1 cellular context compared by ENCODE assay signal in the genomic region with DNA sequence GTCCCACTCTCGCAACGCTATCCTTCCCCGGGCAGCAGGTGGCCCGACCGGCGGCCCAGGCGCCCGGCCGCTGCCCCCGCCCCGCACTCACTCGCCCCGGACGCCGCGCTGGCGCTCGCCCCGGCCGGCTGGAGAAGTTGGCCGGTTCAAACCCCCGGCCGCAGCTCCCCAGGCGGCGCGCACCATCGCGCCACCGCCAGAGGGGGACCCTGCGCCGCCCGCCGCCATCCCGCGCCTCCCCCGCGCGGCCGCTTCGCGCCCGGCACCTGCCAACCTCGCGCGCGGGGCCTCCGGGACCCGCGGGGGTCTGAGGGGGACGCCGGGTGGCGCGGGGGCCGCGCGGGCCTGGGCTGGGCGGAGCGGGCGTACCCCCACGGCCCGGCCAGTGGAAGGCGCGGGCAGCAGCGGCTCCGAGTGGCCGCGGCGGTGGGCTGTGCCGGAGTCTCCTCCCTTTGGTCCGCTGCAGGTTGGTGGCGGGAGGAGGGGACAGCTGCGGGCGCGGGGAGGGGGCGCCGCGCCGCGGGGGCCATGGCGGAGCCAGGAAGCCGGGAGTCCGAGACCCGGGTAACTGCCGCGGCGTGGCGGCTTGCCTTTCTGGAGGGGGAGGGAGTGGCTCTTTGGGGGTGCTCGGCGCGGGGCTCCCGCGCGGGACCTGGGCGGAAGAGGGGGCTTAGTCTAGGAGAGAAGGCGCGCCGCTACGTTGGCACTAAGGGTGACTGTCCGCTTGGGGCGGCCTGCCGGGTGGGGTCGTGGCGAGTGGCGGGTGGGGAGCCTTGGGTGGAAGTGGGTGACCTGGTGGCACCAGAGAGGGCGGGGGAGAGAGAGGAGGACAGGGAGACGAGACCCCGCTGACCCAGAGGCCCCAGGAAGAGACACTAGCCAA.
TF ChIP-seq lines count a peak whose summit lies in the region.

A gene (plus strand): TSS at position 434 of the 883 bp plus-strand sequence. CDS start 95 bp downstream, at position 529.
A gene (minus strand): TSS at position 139 of the 883 bp plus-strand sequence. CDS start 715 bp downstream, outside the sequence.

TF ChIP-seq in K562, 482 proteins besides CTCF, POLR2A, EP300 and RAD21 (continued from another document):
- TF ChIP-seq, protein P1, sequence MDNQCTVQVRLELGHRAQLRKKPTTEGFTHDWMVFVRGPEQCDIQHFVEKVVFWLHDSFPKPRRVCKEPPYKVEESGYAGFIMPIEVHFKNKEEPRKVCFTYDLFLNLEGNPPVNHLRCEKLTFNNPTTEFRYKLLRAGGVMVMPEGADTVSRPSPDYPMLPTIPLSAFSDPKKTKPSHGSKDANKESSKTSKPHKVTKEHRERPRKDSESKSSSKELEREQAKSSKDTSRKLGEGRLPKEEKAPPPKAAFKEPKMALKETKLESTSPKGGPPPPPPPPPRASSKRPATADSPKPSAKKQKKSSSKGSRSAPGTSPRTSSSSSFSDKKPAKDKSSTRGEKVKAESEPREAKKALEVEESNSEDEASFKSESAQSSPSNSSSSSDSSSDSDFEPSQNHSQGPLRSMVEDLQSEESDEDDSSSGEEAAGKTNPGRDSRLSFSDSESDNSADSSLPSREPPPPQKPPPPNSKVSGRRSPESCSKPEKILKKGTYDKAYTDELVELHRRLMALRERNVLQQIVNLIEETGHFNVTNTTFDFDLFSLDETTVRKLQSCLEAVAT (IDR thresholded peaks at IDR 0.05) = 0 out of 4 replicates have a peak, but pooled peaks of 1 of the 2 experiments have one; percentile 36
- TF ChIP-seq YY1 (IDR thresholded peaks at IDR 0.05; ENCODE audit: borderline replicate concordance in 1 of 3, control insufficient read depth in 1 of 3, extremely low read depth in 1 of 3, insufficient read depth in 3 of 3, insufficient read length in 1 of 3, insufficient replicate concordance in 2 of 3, low read depth in 1 of 3, low read length in 2 of 3) = peak in 1 of 3 experiments; percentile 55
- no peak for TF ChIP-seq ZNF584 (CRISPR knock-in tag; IDR thresholded peaks at IDR 0.05; ENCODE audit: low read depth)
- TF ChIP-seq RB1 (IDR thresholded peaks at IDR 0.05; ENCODE audit: low read depth) = peak; percentile 63
- peak in 1 of 2 experiments; percentile 55; a peak in 1 of 4 replicates for TF ChIP-seq HDAC1 (IDR thresholded peaks at IDR 0.05)
- TF ChIP-seq TCF7 (IDR thresholded peaks at IDR 0.05; ENCODE audit: borderline replicate concordance) = no peak
- peak; percentile 34 to 64; a peak in 2 of 4 replicates for TF ChIP-seq MAZ (CRISPR knock-in tag; conservative IDR thresholded peaks at IDR 0.05 in 1 of 2, IDR thresholded peaks at IDR 0.05 in 1 of 2)
- peak; percentile 76; the same call in 1 of the 2 replicates for TF ChIP-seq CC2D1A (IDR thresholded peaks at IDR 0.05)
- TF ChIP-seq ATF7 (IDR thresholded peaks at IDR 0.05) = peak; percentile 91; the same call in 1 of the 2 replicates
- TF ChIP-seq, protein P2, sequence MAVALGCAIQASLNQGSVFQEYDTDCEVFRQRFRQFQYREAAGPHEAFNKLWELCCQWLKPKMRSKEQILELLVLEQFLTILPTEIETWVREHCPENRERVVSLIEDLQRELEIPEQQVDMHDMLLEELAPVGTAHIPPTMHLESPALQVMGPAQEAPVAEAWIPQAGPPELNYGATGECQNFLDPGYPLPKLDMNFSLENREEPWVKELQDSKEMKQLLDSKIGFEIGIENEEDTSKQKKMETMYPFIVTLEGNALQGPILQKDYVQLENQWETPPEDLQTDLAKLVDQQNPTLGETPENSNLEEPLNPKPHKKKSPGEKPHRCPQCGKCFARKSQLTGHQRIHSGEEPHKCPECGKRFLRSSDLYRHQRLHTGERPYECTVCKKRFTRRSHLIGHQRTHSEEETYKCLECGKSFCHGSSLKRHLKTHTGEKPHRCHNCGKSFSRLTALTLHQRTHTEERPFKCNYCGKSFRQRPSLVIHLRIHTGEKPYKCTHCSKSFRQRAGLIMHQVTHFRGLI (CRISPR knock-in tag; IDR thresholded peaks at IDR 0.05) = no peak
- peak; percentile 58; the same call in 1 of the 2 replicates for TF ChIP-seq SIN3B (IDR thresholded peaks at IDR 0.05; ENCODE audit: low read depth)
- TF ChIP-seq ZNF766 (CRISPR knock-in tag; conservative IDR thresholded peaks at IDR 0.05) = peak; percentile 41; the same call in 1 of the 2 replicates
- TF ChIP-seq, protein P3, sequence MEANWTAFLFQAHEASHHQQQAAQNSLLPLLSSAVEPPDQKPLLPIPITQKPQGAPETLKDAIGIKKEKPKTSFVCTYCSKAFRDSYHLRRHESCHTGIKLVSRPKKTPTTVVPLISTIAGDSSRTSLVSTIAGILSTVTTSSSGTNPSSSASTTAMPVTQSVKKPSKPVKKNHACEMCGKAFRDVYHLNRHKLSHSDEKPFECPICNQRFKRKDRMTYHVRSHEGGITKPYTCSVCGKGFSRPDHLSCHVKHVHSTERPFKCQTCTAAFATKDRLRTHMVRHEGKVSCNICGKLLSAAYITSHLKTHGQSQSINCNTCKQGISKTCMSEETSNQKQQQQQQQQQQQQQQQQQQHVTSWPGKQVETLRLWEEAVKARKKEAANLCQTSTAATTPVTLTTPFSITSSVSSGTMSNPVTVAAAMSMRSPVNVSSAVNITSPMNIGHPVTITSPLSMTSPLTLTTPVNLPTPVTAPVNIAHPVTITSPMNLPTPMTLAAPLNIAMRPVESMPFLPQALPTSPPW (CRISPR knock-in tag; IDR thresholded peaks at IDR 0.05) = peak; percentile 84
- TF ChIP-seq, protein P4, sequence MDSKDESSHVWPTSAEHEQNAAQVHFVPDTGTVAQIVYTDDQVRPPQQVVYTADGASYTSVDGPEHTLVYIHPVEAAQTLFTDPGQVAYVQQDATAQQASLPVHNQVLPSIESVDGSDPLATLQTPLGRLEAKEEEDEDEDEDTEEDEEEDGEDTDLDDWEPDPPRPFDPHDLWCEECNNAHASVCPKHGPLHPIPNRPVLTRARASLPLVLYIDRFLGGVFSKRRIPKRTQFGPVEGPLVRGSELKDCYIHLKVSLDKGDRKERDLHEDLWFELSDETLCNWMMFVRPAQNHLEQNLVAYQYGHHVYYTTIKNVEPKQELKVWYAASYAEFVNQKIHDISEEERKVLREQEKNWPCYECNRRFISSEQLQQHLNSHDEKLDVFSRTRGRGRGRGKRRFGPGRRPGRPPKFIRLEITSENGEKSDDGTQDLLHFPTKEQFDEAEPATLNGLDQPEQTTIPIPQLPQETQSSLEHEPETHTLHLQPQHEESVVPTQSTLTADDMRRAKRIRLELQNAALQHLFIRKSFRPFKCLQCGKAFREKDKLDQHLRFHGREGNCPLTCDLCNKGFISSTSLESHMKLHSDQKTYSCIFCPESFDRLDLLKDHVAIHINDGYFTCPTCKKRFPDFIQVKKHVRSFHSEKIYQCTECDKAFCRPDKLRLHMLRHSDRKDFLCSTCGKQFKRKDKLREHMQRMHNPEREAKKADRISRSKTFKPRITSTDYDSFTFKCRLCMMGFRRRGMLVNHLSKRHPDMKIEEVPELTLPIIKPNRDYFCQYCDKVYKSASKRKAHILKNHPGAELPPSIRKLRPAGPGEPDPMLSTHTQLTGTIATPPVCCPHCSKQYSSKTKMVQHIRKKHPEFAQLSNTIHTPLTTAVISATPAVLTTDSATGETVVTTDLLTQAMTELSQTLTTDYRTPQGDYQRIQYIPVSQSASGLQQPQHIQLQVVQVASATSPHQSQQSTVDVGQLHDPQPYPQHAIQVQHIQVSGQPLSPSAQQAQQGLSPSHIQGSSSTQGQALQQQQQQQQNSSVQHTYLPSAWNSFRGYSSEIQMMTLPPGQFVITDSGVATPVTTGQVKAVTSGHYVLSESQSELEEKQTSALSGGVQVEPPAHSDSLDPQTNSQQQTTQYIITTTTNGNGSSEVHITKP (IDR thresholded peaks at IDR 0.05; ENCODE audit: partially characterized antibody) = peak; percentile 92
- no peak for TF ChIP-seq BRD4 (IDR thresholded peaks at IDR 0.05)
- TF ChIP-seq, protein P5, sequence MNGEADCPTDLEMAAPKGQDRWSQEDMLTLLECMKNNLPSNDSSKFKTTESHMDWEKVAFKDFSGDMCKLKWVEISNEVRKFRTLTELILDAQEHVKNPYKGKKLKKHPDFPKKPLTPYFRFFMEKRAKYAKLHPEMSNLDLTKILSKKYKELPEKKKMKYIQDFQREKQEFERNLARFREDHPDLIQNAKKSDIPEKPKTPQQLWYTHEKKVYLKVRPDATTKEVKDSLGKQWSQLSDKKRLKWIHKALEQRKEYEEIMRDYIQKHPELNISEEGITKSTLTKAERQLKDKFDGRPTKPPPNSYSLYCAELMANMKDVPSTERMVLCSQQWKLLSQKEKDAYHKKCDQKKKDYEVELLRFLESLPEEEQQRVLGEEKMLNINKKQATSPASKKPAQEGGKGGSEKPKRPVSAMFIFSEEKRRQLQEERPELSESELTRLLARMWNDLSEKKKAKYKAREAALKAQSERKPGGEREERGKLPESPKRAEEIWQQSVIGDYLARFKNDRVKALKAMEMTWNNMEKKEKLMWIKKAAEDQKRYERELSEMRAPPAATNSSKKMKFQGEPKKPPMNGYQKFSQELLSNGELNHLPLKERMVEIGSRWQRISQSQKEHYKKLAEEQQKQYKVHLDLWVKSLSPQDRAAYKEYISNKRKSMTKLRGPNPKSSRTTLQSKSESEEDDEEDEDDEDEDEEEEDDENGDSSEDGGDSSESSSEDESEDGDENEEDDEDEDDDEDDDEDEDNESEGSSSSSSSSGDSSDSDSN (IDR thresholded peaks at IDR 0.05; ENCODE audit: borderline replicate concordance in 1 of 2, low read depth in 2 of 2, low read length in 2 of 2) = peak; percentile 67 to 77; a peak in 2 of 4 replicates
- TF ChIP-seq BMI1 (IDR thresholded peaks at IDR 0.05; ENCODE audit: low read length) = no peak
- TF ChIP-seq SMAD4 (CRISPR knock-in tag; conservative IDR thresholded peaks at IDR 0.05) = 0 out of 2 replicates have a peak, but pooled peaks have one; percentile 14
- no peak for TF ChIP-seq TCF3 (CRISPR knock-in tag; IDR thresholded peaks at IDR 0.05)
- TF ChIP-seq, protein P6, sequence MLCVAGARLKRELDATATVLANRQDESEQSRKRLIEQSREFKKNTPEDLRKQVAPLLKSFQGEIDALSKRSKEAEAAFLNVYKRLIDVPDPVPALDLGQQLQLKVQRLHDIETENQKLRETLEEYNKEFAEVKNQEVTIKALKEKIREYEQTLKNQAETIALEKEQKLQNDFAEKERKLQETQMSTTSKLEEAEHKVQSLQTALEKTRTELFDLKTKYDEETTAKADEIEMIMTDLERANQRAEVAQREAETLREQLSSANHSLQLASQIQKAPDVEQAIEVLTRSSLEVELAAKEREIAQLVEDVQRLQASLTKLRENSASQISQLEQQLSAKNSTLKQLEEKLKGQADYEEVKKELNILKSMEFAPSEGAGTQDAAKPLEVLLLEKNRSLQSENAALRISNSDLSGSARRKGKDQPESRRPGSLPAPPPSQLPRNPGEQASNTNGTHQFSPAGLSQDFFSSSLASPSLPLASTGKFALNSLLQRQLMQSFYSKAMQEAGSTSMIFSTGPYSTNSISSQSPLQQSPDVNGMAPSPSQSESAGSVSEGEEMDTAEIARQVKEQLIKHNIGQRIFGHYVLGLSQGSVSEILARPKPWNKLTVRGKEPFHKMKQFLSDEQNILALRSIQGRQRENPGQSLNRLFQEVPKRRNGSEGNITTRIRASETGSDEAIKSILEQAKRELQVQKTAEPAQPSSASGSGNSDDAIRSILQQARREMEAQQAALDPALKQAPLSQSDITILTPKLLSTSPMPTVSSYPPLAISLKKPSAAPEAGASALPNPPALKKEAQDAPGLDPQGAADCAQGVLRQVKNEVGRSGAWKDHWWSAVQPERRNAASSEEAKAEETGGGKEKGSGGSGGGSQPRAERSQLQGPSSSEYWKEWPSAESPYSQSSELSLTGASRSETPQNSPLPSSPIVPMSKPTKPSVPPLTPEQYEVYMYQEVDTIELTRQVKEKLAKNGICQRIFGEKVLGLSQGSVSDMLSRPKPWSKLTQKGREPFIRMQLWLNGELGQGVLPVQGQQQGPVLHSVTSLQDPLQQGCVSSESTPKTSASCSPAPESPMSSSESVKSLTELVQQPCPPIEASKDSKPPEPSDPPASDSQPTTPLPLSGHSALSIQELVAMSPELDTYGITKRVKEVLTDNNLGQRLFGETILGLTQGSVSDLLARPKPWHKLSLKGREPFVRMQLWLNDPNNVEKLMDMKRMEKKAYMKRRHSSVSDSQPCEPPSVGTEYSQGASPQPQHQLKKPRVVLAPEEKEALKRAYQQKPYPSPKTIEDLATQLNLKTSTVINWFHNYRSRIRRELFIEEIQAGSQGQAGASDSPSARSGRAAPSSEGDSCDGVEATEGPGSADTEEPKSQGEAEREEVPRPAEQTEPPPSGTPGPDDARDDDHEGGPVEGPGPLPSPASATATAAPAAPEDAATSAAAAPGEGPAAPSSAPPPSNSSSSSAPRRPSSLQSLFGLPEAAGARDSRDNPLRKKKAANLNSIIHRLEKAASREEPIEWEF (CRISPR knock-in tag; IDR thresholded peaks at IDR 0.05) = no peak
- peak; percentile 83; the same call in 1 of the 2 replicates for TF ChIP-seq PHF8 (IDR thresholded peaks at IDR 0.05; ENCODE audit: borderline replicate concordance, low read length)
- 0 out of 2 replicates have a peak, but pooled peaks have one; percentile 45 for TF ChIP-seq GATAD2A (IDR thresholded peaks at IDR 0.05)
- TF ChIP-seq, protein P7, sequence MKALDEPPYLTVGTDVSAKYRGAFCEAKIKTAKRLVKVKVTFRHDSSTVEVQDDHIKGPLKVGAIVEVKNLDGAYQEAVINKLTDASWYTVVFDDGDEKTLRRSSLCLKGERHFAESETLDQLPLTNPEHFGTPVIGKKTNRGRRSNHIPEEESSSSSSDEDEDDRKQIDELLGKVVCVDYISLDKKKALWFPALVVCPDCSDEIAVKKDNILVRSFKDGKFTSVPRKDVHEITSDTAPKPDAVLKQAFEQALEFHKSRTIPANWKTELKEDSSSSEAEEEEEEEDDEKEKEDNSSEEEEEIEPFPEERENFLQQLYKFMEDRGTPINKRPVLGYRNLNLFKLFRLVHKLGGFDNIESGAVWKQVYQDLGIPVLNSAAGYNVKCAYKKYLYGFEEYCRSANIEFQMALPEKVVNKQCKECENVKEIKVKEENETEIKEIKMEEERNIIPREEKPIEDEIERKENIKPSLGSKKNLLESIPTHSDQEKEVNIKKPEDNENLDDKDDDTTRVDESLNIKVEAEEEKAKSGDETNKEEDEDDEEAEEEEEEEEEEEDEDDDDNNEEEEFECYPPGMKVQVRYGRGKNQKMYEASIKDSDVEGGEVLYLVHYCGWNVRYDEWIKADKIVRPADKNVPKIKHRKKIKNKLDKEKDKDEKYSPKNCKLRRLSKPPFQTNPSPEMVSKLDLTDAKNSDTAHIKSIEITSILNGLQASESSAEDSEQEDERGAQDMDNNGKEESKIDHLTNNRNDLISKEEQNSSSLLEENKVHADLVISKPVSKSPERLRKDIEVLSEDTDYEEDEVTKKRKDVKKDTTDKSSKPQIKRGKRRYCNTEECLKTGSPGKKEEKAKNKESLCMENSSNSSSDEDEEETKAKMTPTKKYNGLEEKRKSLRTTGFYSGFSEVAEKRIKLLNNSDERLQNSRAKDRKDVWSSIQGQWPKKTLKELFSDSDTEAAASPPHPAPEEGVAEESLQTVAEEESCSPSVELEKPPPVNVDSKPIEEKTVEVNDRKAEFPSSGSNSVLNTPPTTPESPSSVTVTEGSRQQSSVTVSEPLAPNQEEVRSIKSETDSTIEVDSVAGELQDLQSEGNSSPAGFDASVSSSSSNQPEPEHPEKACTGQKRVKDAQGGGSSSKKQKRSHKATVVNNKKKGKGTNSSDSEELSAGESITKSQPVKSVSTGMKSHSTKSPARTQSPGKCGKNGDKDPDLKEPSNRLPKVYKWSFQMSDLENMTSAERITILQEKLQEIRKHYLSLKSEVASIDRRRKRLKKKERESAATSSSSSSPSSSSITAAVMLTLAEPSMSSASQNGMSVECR (CRISPR knock-in tag; IDR thresholded peaks at IDR 0.05) = 0 out of 2 replicates have a peak, but pooled peaks have one; percentile 26
- TF ChIP-seq TBP (optimal IDR thresholded peaks at IDR 0.05; ENCODE audit: low read depth, low read length) = peak; percentile 60
